Comparison of ENCODE assay signal across 24 cellular contexts in the genomic region with DNA sequence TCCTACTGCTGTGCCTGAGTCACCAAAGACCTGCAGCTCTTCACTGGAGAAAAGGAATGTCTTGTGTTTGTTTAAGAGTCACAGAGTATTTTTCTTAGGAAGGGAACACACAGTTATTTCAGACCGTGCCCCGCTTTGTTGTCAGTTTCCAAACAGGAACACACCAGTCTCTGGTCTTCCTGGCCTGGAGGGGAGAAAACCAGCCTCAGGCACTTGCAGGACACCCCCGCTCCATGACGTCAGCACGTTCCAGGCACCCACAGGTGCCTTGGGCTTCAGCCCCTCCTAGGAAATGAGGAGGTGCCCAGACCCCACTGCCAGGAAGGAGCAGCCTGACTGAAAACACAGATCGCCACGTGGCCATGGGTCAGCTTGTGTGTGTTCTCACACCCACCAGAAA. TPM values are rescaled to one million over a fixed set of nuclear protein-coding genes. Genes with fewer than 3 reads are reported as not detected.
A peak's percentile ranks its signal among the peaks of the same experiment; 100 is the strongest.
DNase-seq lines count a peak whose midpoint lies in the region; ATAC-seq and TF ChIP-seq lines count a peak whose summit lies in the region.
"Had no signal": no experiment of that assay in that cellular context is flagged by ENCODE, and none has a peak within 500 bp of the region (broad histone marks: within the 10 kb centered on the region; RNA-seq: fewer than 3 reads in every experiment).

No MANE protein-coding gene starts in this region.

- H3K79me2 ChIP-seq in mesendoderm (ENCODE audit: control insufficient read depth, insufficient read depth, low read length) = peaks cover 24% of the 10 kb centered on the region

- no peak for DNase-seq in activated CD8-positive, alpha-beta memory T cell treated with anti-CD3 and anti-CD28 coated beads, Interleukin-2, amount 10 ng/mL, durations not matched to agents 7 days and 5 days
- DNase-seq in activated CD8-positive, alpha-beta memory T cell treated with anti-CD3 and anti-CD28 coated beads, Interleukin-2, amount 50 U/mL, for 4 hours = no peak
- DNase-seq in chondrocyte (ENCODE audit: low spot score) (no peak), mesendoderm (no peak), upper lobe of right lung (no peak), T-helper 17 cell (no peak), vagina (ENCODE audit: extremely low spot score in 2 of 2) (no peak), T1000 (lab: John Stamatoyannopoulos, UW) (no peak)
- DNase-seq: 8988T; BE2C; body of pancreas; cortex of kidney; islet precursor cell; NCI-H1436 treated with DMSO at 0.1 percent for 48 hours; NCI-H524; SK-N-SH; stimulated activated naive CD4-positive, alpha-beta T cell treated with Interleukin-2 at 50 U/mL for 16 hours; trophoblast cell had no signal

- no peak overlapping the region for H2BK5ac ChIP-seq in mesendoderm (ENCODE audit: low read length)

- TF ChIP-seq POLR2A in vagina (IDR thresholded peaks at IDR 0.05) = no peak

- no peak overlapping the region for H3K4me3 Mint-ChIP-seq in activated CD8-positive, alpha-beta memory T cell treated with anti-CD3 and anti-CD28 coated beads, Interleukin-2, amount 10 ng/mL, durations not matched to agents 7 days and 5 days
- H3K4me3 Mint-ChIP-seq in chondrocyte (ENCODE audit: unreplicated experiment) = no peak overlapping the region
- H3K4me3 Mint-ChIP-seq in T-helper 17 cell = no peak overlapping the region

- H4K8ac ChIP-seq in mesendoderm (ENCODE audit: low read depth, low read length) = no peak overlapping the region

- no peaks in the 10 kb centered on the region for H3K9me3 Mint-ChIP-seq in activated CD8-positive, alpha-beta memory T cell treated with anti-CD3 and anti-CD28 coated beads, Interleukin-2, amount 10 ng/mL, durations not matched to agents 7 days and 5 days (ENCODE audit: low read depth)
- no peaks in the 10 kb centered on the region for H3K9me3 Mint-ChIP-seq in chondrocyte (ENCODE audit: low read depth)
- H3K9me3 Mint-ChIP-seq: activated naive CD4-positive, alpha-beta T cell treated with anti-CD3 and anti-CD28 coated beads, Interleukin-2, amount 50 U/mL, for 72 hours; naive thymus-derived CD8-positive, alpha-beta T cell had no signal

- H3K18ac ChIP-seq in mesendoderm (ENCODE audit: low read length) = no peak overlapping the region

- H3K4me2 ChIP-seq in mesendoderm (ENCODE audit: low read length) = no peak overlapping the region
- H3K4me2 ChIP-seq: hepatocyte, SK-N-SH had no signal

- peak overlapping the region; percentile 15 for H3K56ac ChIP-seq in mesendoderm (ENCODE audit: low read length)

- CTCF ChIA-PET in activated CD8-positive, alpha-beta memory T cell treated with anti-CD3 and anti-CD28 coated beads, Interleukin-2, amount 10 ng/mL, durations not matched to agents 7 days and 5 days (lab: Charles Lee) = interaction anchor here (0.6 to 1.0 kb wide), 4 partner anchors 37 to 326 kb away, joined by 3 to 4 read pairs (median 4); no protein-coding TSS in a partner anchor

- no peak for ATAC-seq in activated CD8-positive, alpha-beta memory T cell treated with anti-CD3 and anti-CD28 coated beads, Interleukin-2, amount 10 ng/mL, durations not matched to agents 7 days and 5 days
- ATAC-seq in upper lobe of right lung (peak; percentile 33), T-helper 17 cell (no peak)
- ATAC-seq: activated CD4-positive, CD25-positive, alpha-beta regulatory T cell treated with anti-CD3 and anti-CD28 coated beads, Interleukin-2, amount 50 U/mL, for 24 hours; activated naive CD4-positive, alpha-beta T cell treated with anti-CD3 and anti-CD28 coated beads, Interleukin-2, amount 50 U/mL, for 72 hours; body of pancreas; naive thymus-derived CD8-positive, alpha-beta T cell had no signal

- intact Hi-C loops in upper lobe of right lung (cut with DNase I) = no loop called here
- intact Hi-C loops in vagina (cut with DNase I) = no loop called here

- peaks cover 11% of the 10 kb centered on the region for H3K79me1 ChIP-seq in mesendoderm (ENCODE audit: low read length)

- H2AK5ac ChIP-seq in mesendoderm (ENCODE audit: low read length) = no peak overlapping the region

- H3K23ac ChIP-seq in mesendoderm (ENCODE audit: low read length) = no peak overlapping the region

- H3K4me1 Mint-ChIP-seq in activated CD8-positive, alpha-beta memory T cell treated with anti-CD3 and anti-CD28 coated beads, Interleukin-2, amount 10 ng/mL, durations not matched to agents 7 days and 5 days = peaks cover 48% of the 10 kb centered on the region
- peaks cover 45% of the 10 kb centered on the region for H3K4me1 Mint-ChIP-seq in chondrocyte (ENCODE audit: low read depth)
- H3K4me1 Mint-ChIP-seq in T-helper 17 cell = peaks cover 26% of the 10 kb centered on the region

- H3K9me3 ChIP-seq in upper lobe of right lung (no peaks in the 10 kb centered on the region), T-helper 17 cell (ENCODE audit: control insufficient read depth, low read length, poor library complexity, severe bottlenecking) (no peaks in the 10 kb centered on the region), vagina (no peaks in the 10 kb centered on the region)
- H3K9me3 ChIP-seq: BE2C, body of pancreas, SK-N-SH had no signal

- H2BK15ac ChIP-seq in mesendoderm (replicated peaks; ENCODE audit: low read depth) = no peak overlapping the region

- no peaks in the 10 kb centered on the region for H3K27me3 Mint-ChIP-seq in activated CD8-positive, alpha-beta memory T cell treated with anti-CD3 and anti-CD28 coated beads, Interleukin-2, amount 10 ng/mL, durations not matched to agents 7 days and 5 days
- H3K27me3 Mint-ChIP-seq in chondrocyte (ENCODE audit: low read depth) (no peaks in the 10 kb centered on the region), T-helper 17 cell (no peaks in the 10 kb centered on the region)
- H3K27me3 Mint-ChIP-seq: naive thymus-derived CD8-positive, alpha-beta T cell had no signal

- no peak overlapping the region for H4K5ac ChIP-seq in mesendoderm (ENCODE audit: low read length)

- H3K4me1 ChIP-seq in mesendoderm (ENCODE audit: control insufficient read depth, low read depth, low read length) = no peaks in the 10 kb centered on the region
- peaks cover 13% of the 10 kb centered on the region for H3K4me1 ChIP-seq in upper lobe of right lung
- peaks cover 23% of the 10 kb centered on the region for H3K4me1 ChIP-seq in vagina
- H3K4me1 ChIP-seq: BE2C had no signal

- H3K36me3 ChIP-seq in mesendoderm (ENCODE audit: control insufficient read depth, insufficient read depth, low read length) (peaks cover 13% of the 10 kb centered on the region), upper lobe of right lung (peaks cover 55% of the 10 kb centered on the region), vagina (peaks cover 0 to 37% of the 10 kb centered on the region in 2 donors)
- H3K36me3 ChIP-seq: BE2C had no signal

- TF ChIP-seq CTCF in chondrocyte (IDR thresholded peaks at IDR 0.05) = no peak
- TF ChIP-seq CTCF in upper lobe of right lung (IDR thresholded peaks at IDR 0.05) = no peak
- TF ChIP-seq CTCF in vagina (IDR thresholded peaks at IDR 0.05) = no peak

- H3K27ac ChIP-seq in mesendoderm (ENCODE audit: low read depth, low read length) (no peak overlapping the region), upper lobe of right lung (no peak overlapping the region), vagina (no peak overlapping the region)
- H3K27ac ChIP-seq: hepatocyte had no signal

- H3K27ac Mint-ChIP-seq in activated CD8-positive, alpha-beta memory T cell treated with anti-CD3 and anti-CD28 coated beads, Interleukin-2, amount 10 ng/mL, durations not matched to agents 7 days and 5 days = peak overlapping the region; percentile 40
- peak overlapping the region; percentile 95 for H3K27ac Mint-ChIP-seq in chondrocyte (ENCODE audit: unreplicated experiment)
- no peak overlapping the region for H3K27ac Mint-ChIP-seq in T-helper 17 cell
- H3K27ac Mint-ChIP-seq: activated naive CD4-positive, alpha-beta T cell treated with anti-CD3 and anti-CD28 coated beads, Interleukin-2, amount 50 U/mL, for 72 hours had no signal

- WGBS in mesendoderm (ENCODE audit: extremely low coverage, insufficient coverage, low lambda C conversion rate) = no CpG with 5 or more reads among the region's 7 CpGs

- peaks cover 17% of the 10 kb centered on the region for H3K36me3 Mint-ChIP-seq in activated CD8-positive, alpha-beta memory T cell treated with anti-CD3 and anti-CD28 coated beads, Interleukin-2, amount 10 ng/mL, durations not matched to agents 7 days and 5 days
- H3K36me3 Mint-ChIP-seq in chondrocyte (ENCODE audit: low read depth) = peaks cover 22% of the 10 kb centered on the region
- peaks cover 4% of the 10 kb centered on the region for H3K36me3 Mint-ChIP-seq in T-helper 17 cell (ENCODE audit: low read depth)

- H3K27me3 ChIP-seq in mesendoderm (ENCODE audit: insufficient read depth, low read length, poor library complexity) = no peaks in the 10 kb centered on the region
- no peaks in the 10 kb centered on the region for H3K27me3 ChIP-seq in upper lobe of right lung
- H3K27me3 ChIP-seq in vagina = no peaks in the 10 kb centered on the region
- H3K27me3 ChIP-seq: BE2C, body of pancreas, hepatocyte had no signal

- H3K4ac ChIP-seq in mesendoderm (ENCODE audit: low read depth, low read length) = no peak overlapping the region

- H3K9ac ChIP-seq in mesendoderm (ENCODE audit: low read length) = no peak overlapping the region
- H3K9ac ChIP-seq: SK-N-SH had no signal

- no peak overlapping the region for H3K4me3 ChIP-seq in mesendoderm (ENCODE audit: low read length)
- H3K4me3 ChIP-seq in upper lobe of right lung = no peak overlapping the region
- no peak overlapping the region for H3K4me3 ChIP-seq in vagina
- H3K4me3 ChIP-seq: body of pancreas, hepatocyte had no signal

- no peak overlapping the region for H2BK120ac ChIP-seq in mesendoderm (ENCODE audit: low read depth, low read length)

RNA-seq across cellular contexts. Expression of a gene that starts 5.4 kb away (rescaled TPM):
- 10 to 100 TPM; 39.0 to 40.1 TPM for total RNA-seq in activated CD8-positive, alpha-beta memory T cell treated with anti-CD3 and anti-CD28 coated beads, Interleukin-2, amount 10 ng/mL, durations not matched to agents 7 days and 5 days
- total RNA-seq in chondrocyte (67.6 to 70.4 TPM (median 67.9 TPM) in 3 replicates), upper lobe of right lung (27.1 TPM), T-helper 17 cell (10 to 100 TPM; 55.3 to 77.1 TPM), vagina (33.6 TPM)
- 14.8 TPM for polyA plus RNA-seq in mesendoderm (2013, experiment 1 of 2)
- 14.9 TPM for polyA plus RNA-seq in mesendoderm (2013, experiment 2 of 2)

RNA-seq across cellular contexts. Expression of a gene that starts 6.0 kb away (rescaled TPM):
- 10 to 100 TPM; 23.5 to 26.0 TPM for total RNA-seq in activated CD8-positive, alpha-beta memory T cell treated with anti-CD3 and anti-CD28 coated beads, Interleukin-2, amount 10 ng/mL, durations not matched to agents 7 days and 5 days
- total RNA-seq in chondrocyte (16.9 to 31.3 TPM (median 20.3 TPM) in 3 replicates), upper lobe of right lung (33.2 TPM), T-helper 17 cell (10 to 100 TPM; 20.8 to 21.3 TPM), vagina (12.8 TPM)
- polyA plus RNA-seq in mesendoderm (2013, experiment 1 of 2) = 6.1 TPM
- 6.9 TPM for polyA plus RNA-seq in mesendoderm (2013, experiment 2 of 2)

RNA-seq across cellular contexts. Expression of a gene that starts 16.4 kb away (rescaled TPM):
- total RNA-seq in activated CD8-positive, alpha-beta memory T cell treated with anti-CD3 and anti-CD28 coated beads, Interleukin-2, amount 10 ng/mL, durations not matched to agents 7 days and 5 days = 10 to 100 TPM; 17.4 to 20.2 TPM
- 17.2 to 51.6 TPM (median 45.7 TPM) in 3 replicates for total RNA-seq in chondrocyte
- 12.1 TPM for polyA plus RNA-seq in mesendoderm (2013, experiment 1 of 2)
- 13.0 TPM for polyA plus RNA-seq in mesendoderm (2013, experiment 2 of 2)
- total RNA-seq in upper lobe of right lung = 155 TPM
- 10 to 100 TPM in 1 of 2 donors, 1 to 10 TPM in 1; 6.8 to 11.7 TPM for total RNA-seq in T-helper 17 cell
- total RNA-seq in vagina = 195 TPM

RNA-seq across cellular contexts. Expression of a gene that starts 52.6 kb away (rescaled TPM):
- under 1 TPM; 0.16 to 0.41 TPM for total RNA-seq in activated CD8-positive, alpha-beta memory T cell treated with anti-CD3 and anti-CD28 coated beads, Interleukin-2, amount 10 ng/mL, durations not matched to agents 7 days and 5 days
- total RNA-seq in chondrocyte (0.55 to 1.7 TPM (median 1.00 TPM) in 3 replicates), upper lobe of right lung (1.2 TPM), T-helper 17 cell (under 1 TPM; 0.40 to 0.89 TPM), vagina (1.2 TPM)
- polyA plus RNA-seq in mesendoderm (2013, experiment 1 of 2) = 0.10 TPM
- 0.18 TPM for polyA plus RNA-seq in mesendoderm (2013, experiment 2 of 2)
- total RNA-seq: hepatocyte, RPMI7951, skeletal muscle tissue had no signal
- polyA plus RNA-seq: naive thymus-derived CD8-positive, alpha-beta T cell; SK-N-SH had no signal

RNA-seq across cellular contexts. Expression of a gene that starts 57.6 kb away (rescaled TPM):
- total RNA-seq in activated CD8-positive, alpha-beta memory T cell treated with anti-CD3 and anti-CD28 coated beads, Interleukin-2, amount 10 ng/mL, durations not matched to agents 7 days and 5 days = 100 to 1,000 TPM; 249 to 293 TPM
- 128 to 227 TPM (median 151 TPM) in 3 replicates for total RNA-seq in chondrocyte
- polyA plus RNA-seq in mesendoderm (2013, experiment 1 of 2) = 169 TPM
- 176 TPM for polyA plus RNA-seq in mesendoderm (2013, experiment 2 of 2)
- 196 TPM for total RNA-seq in upper lobe of right lung
- total RNA-seq in T-helper 17 cell = 100 to 1,000 TPM in 1 of 2 donors, 10 to 100 TPM in 1; 60.4 to 102 TPM
- 158 TPM for total RNA-seq in vagina
